In the genomic region with DNA sequence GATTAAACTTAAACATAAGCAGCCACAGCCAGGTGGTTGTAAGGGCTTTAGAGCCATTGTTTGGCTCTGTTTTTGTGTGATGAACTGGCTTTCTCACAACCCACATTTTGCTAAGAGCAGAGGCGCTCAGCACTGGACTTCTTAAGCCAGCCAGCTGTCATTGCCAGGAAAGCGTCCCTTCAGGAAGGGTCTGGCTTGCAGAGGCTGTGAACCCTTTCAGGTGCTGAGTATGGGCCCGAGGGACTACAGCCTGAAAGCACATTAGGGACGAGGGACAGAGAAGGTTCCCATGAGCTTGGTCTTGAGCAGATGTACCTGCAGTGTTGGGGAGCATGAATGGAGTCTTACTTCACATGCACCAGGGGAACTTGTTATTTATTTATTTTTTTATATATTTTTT, we compare ENCODE assay signal across 21 cellular contexts.
"Had no signal": no experiment of that assay in that cellular context is flagged by ENCODE, and none has a peak within 500 bp of the region (broad histone marks: within the 10 kb centered on the region; RNA-seq: fewer than 3 reads in every experiment).

No MANE protein-coding gene starts in this region.

- DNase-seq: activated CD4-positive, alpha-beta T cell treated with anti-CD3 and anti-CD28 coated beads, Interleukin-2, amount 10 ng/mL, durations not matched to agents 7 days and 5 days; activated CD4-positive, CD25-positive, alpha-beta regulatory T cell treated with anti-CD3 and anti-CD28 coated beads, Interleukin-2, amount 50 U/mL, for 72 hours; activated CD8-positive, alpha-beta T cell treated with anti-CD3 and anti-CD28 coated beads for 36 hours; activated gamma-delta T cell treated with Interleukin-2 at 50 U/mL for 16 hours; activated T-cell treated with anti-CD3 and anti-CD28 coated beads, Interleukin-2, amount 50 U/mL, for 1 hour; anterior cingulate cortex; caudate nucleus; effector CD4-positive, alpha-beta T cell; erythroblast; foreskin keratinocyte; left ventricle myocardium inferior; naive thymus-derived CD4-positive, alpha-beta T cell; small intestine; stimulated activated CD4-positive, alpha-beta T cell treated with anti-CD3 and anti-CD28 coated beads, Interleukin-2, amount 100 ng/mL, for 24 hours; stomach had no signal

- FAIRE-seq: small intestine, urothelium cell line had no signal

- H3K27ac Mint-ChIP-seq: activated CD4-positive, alpha-beta T cell treated with anti-CD3 and anti-CD28 coated beads, Interleukin-2, amount 10 ng/mL, durations not matched to agents 7 days and 5 days; activated CD8-positive, alpha-beta T cell treated with anti-CD3 and anti-CD28 coated beads for 36 hours; activated naive CD4-positive, alpha-beta T cell treated with anti-CD3 and anti-CD28 coated beads, Interleukin-2, amount 50 U/mL, for 24 hours; dendritic cell treated with granulocyte-macrophage colony-stimulating factor and Interleukin-4, amounts not matched to agents 40 ng/mL and 50 ng/mL, for 4 days; stimulated activated effector memory CD8-positive, alpha-beta T cell treated with anti-CD3 and anti-CD28 coated beads, Interleukin-12 subunit alpha, Interleukin-12 subunit beta, amount 100 ng/mL, for 72 hours had no signal

- H3K4me1 Mint-ChIP-seq: activated CD4-positive, alpha-beta T cell treated with anti-CD3 and anti-CD28 coated beads, Interleukin-2, amount 10 ng/mL, durations not matched to agents 7 days and 5 days; stimulated activated effector memory CD8-positive, alpha-beta T cell treated with anti-CD3 and anti-CD28 coated beads, Interleukin-12 subunit alpha, Interleukin-12 subunit beta, amount 100 ng/mL, for 72 hours had no signal

- ATAC-seq: activated CD8-positive, alpha-beta T cell treated with anti-CD3 and anti-CD28 coated beads for 36 hours; foreskin keratinocyte; naive thymus-derived CD4-positive, alpha-beta T cell; stimulated activated effector memory CD8-positive, alpha-beta T cell treated with anti-CD3 and anti-CD28 coated beads, Interleukin-12 subunit alpha, Interleukin-12 subunit beta, amount 100 ng/mL, for 72 hours had no signal

- H3K4me3 Mint-ChIP-seq: activated CD4-positive, alpha-beta T cell treated with anti-CD3 and anti-CD28 coated beads, Interleukin-2, amount 10 ng/mL, durations not matched to agents 7 days and 5 days; activated CD8-positive, alpha-beta T cell treated with anti-CD3 and anti-CD28 coated beads for 36 hours; activated naive CD4-positive, alpha-beta T cell treated with anti-CD3 and anti-CD28 coated beads, Interleukin-2, amount 50 U/mL, for 24 hours; dendritic cell treated with granulocyte-macrophage colony-stimulating factor and Interleukin-4, amounts not matched to agents 40 ng/mL and 50 ng/mL, for 4 days; naive thymus-derived CD4-positive, alpha-beta T cell; neural crest cell; stimulated activated effector memory CD8-positive, alpha-beta T cell treated with anti-CD3 and anti-CD28 coated beads, Interleukin-12 subunit alpha, Interleukin-12 subunit beta, amount 100 ng/mL, for 72 hours had no signal

- H3K9me3 Mint-ChIP-seq: activated CD4-positive, alpha-beta T cell treated with anti-CD3 and anti-CD28 coated beads, Interleukin-2, amount 10 ng/mL, durations not matched to agents 7 days and 5 days; activated naive CD4-positive, alpha-beta T cell treated with anti-CD3 and anti-CD28 coated beads, Interleukin-2, amount 50 U/mL, for 24 hours; dendritic cell treated with granulocyte-macrophage colony-stimulating factor and Interleukin-4, amounts not matched to agents 40 ng/mL and 50 ng/mL, for 4 days; stimulated activated effector memory CD8-positive, alpha-beta T cell treated with anti-CD3 and anti-CD28 coated beads, Interleukin-12 subunit alpha, Interleukin-12 subunit beta, amount 100 ng/mL, for 72 hours had no signal

- H3K36me3 Mint-ChIP-seq: stimulated activated effector memory CD8-positive, alpha-beta T cell treated with anti-CD3 and anti-CD28 coated beads, Interleukin-12 subunit alpha, Interleukin-12 subunit beta, amount 100 ng/mL, for 72 hours had no signal

- H3K27me3 Mint-ChIP-seq: activated CD4-positive, alpha-beta T cell treated with anti-CD3 and anti-CD28 coated beads, Interleukin-2, amount 10 ng/mL, durations not matched to agents 7 days and 5 days; activated CD8-positive, alpha-beta T cell treated with anti-CD3 and anti-CD28 coated beads for 36 hours; activated naive CD4-positive, alpha-beta T cell treated with anti-CD3 and anti-CD28 coated beads, Interleukin-2, amount 50 U/mL, for 24 hours; brain; naive thymus-derived CD4-positive, alpha-beta T cell had no signal
